Comparison of ENCODE assay signal across 26 cellular contexts in genomic region chr12:11663128-11663527, GRCh38. TPM values are rescaled to one million over a fixed set of nuclear protein-coding genes. Genes with fewer than 3 reads are reported as not detected.
DNase-seq lines count a peak whose midpoint lies in the region; TF ChIP-seq lines count a peak whose summit lies in the region.
"Had no signal": no experiment of that assay in that cellular context is flagged by ENCODE, and none has a peak within 500 bp of the region (broad histone marks: within the 10 kb centered on the region; RNA-seq: fewer than 3 reads in every experiment).

No MANE protein-coding gene starts in this region.

- H3F3A ChIP-seq in Loucy (ENCODE audit: low read depth), result no peaks in the 10 kb centered on the region

- peak overlapping the region; percentile 37 to 90 (median 42) for H3K27ac ChIP-seq in esophagus muscularis mucosa (replicated peaks in 1 of 4)
- H3K27ac ChIP-seq in skeletal muscle tissue (ENCODE audit: low read depth, low read length), result peak overlapping the region; percentile 67
- H3K27ac ChIP-seq: hepatocyte, ovary had no signal

- H3K9ac ChIP-seq in Loucy (ENCODE audit: low read depth, low read length, poor library complexity, severe bottlenecking) (no peak overlapping the region), skeletal muscle tissue (ENCODE audit: low read depth in 1 of 3, low read length in 3 of 3) (peak overlapping the region in 1 of 3 donors; percentile 1)

- peak overlapping the region; percentile 42 for H3K4me2 ChIP-seq in Loucy (ENCODE audit: low read depth, low read length, poor library complexity, severe bottlenecking)
- H3K4me2 ChIP-seq: hepatocyte had no signal

- H3K4me1 Mint-ChIP-seq in CD14-positive monocyte, result peaks cover 92% of the 10 kb centered on the region

- H3K27me3 Mint-ChIP-seq in CD14-positive monocyte (ENCODE audit: low read depth in 3 of 3), result no peaks in the 10 kb centered on the region
- H3K27me3 Mint-ChIP-seq: activated CD8-positive, alpha-beta T cell treated with anti-CD3 and anti-CD28 coated beads for 36 hours; CD4-positive, CD25-positive, alpha-beta regulatory T cell; naive thymus-derived CD8-positive, alpha-beta T cell; stimulated activated naive CD8-positive, alpha-beta T cell treated with anti-CD3 and anti-CD28 coated beads, Interleukin-15, Interleukin-2, amounts not matched to agents 100 ng/mL and 50 ng/mL, for 24 hours had no signal

- no peak for DNase-seq in esophagus muscularis mucosa (ENCODE audit: extremely low spot score)
- DNase-seq in medulla oblongata (ENCODE audit: extremely low spot score), result peak; percentile 63
- DNase-seq in cortex of kidney (lab: John Stamatoyannopoulos, UW), result no peak
- DNase-seq in kidney tubule cell (ENCODE audit: low spot score), result no peak
- DNase-seq in CD14-positive monocyte (ENCODE audit: low spot score), result no peak
- DNase-seq in NCI-H526 treated with DMSO at 0.1 percent for 48 hours (lab: John Stamatoyannopoulos, UW), result no peak
- DNase-seq: ACHN; activated CD4-positive, CD25-positive, alpha-beta regulatory T cell; activated naive CD4-positive, alpha-beta T cell treated with anti-CD3 and anti-CD28 coated beads, Interleukin-2, amount 50 U/mL, for 16 hours; activated T-cell treated with anti-CD3 and anti-CD28 coated beads, Interleukin-2, amount 50 U/mL, for 1 hour; CD4-positive, CD25-positive, alpha-beta regulatory T cell; Karpas-422; naive thymus-derived CD8-positive, alpha-beta T cell; NCI-H1092 treated with DMSO at 0.1 percent for 48 hours; NCI-H2081; NCI-H446 treated with DMSO at 0.1 percent for 48 hours; NK-92 treated with Interleukin-12 subunit alpha and Interleukin-12 subunit beta, amount 100 ng/mL, for 24 hours; ovary; Peyer's patch; small intestine; stimulated activated CD4-positive, alpha-beta T cell treated with anti-CD3 and anti-CD28 coated beads, Interleukin-2, amount 100 ng/mL, for 48 hours had no signal

- H2AFZ ChIP-seq in Loucy (ENCODE audit: low read length), result no peak overlapping the region
- H2AFZ ChIP-seq: hepatocyte had no signal

- no peak for TF ChIP-seq CTCF in Loucy (conservative IDR thresholded peaks at IDR 0.05; ENCODE audit: low read length)
- TF ChIP-seq CTCF in esophagus muscularis mucosa (IDR thresholded peaks at IDR 0.05), result peak in 1 of 3 experiments; percentile 10
- no peak for TF ChIP-seq CTCF in CD14-positive monocyte (IDR thresholded peaks at IDR 0.05)

- peaks cover 37% of the 10 kb centered on the region; the same call in 1 of the 2 replicates for H3K36me3 ChIP-seq in Loucy (ENCODE audit: insufficient read depth, low read length)
- H3K36me3 ChIP-seq in esophagus muscularis mucosa, result no peaks in the 10 kb centered on the region
- no peaks in the 10 kb centered on the region for H3K36me3 ChIP-seq in skeletal muscle tissue (ENCODE audit: control insufficient read depth in 3 of 3, insufficient read depth in 3 of 3, low read length in 3 of 3)
- H3K36me3 ChIP-seq: ovary, Peyer's patch had no signal

- peak overlapping the region in 3 of 7 donors; percentile 1 to 49 (median 18) for H3K27ac Mint-ChIP-seq in CD14-positive monocyte
- H3K27ac Mint-ChIP-seq: activated CD8-positive, alpha-beta T cell treated with anti-CD3 and anti-CD28 coated beads for 36 hours; stimulated activated naive CD8-positive, alpha-beta T cell treated with anti-CD3 and anti-CD28 coated beads, Interleukin-15, Interleukin-2, amounts not matched to agents 100 ng/mL and 50 ng/mL, for 24 hours had no signal

- peaks cover 81% of the 10 kb centered on the region for H4K20me1 ChIP-seq in Loucy (ENCODE audit: insufficient read depth, low read length, poor library complexity, severe bottlenecking)

- H3K9me3 Mint-ChIP-seq in CD14-positive monocyte, result no peaks in the 10 kb centered on the region
- H3K9me3 Mint-ChIP-seq: activated CD8-positive, alpha-beta T cell treated with anti-CD3 and anti-CD28 coated beads for 36 hours; stimulated activated naive CD8-positive, alpha-beta T cell treated with anti-CD3 and anti-CD28 coated beads, Interleukin-15, Interleukin-2, amounts not matched to agents 100 ng/mL and 50 ng/mL, for 24 hours had no signal

- peaks cover 39 to 54% of the 10 kb centered on the region in 2 donors for H3K36me3 Mint-ChIP-seq in CD14-positive monocyte

- H3K27me3 ChIP-seq in Loucy (ENCODE audit: insufficient read depth, low read length, poor library complexity, severe bottlenecking) (no peaks in the 10 kb centered on the region), esophagus muscularis mucosa (no peaks in the 10 kb centered on the region), skeletal muscle tissue (ENCODE audit: control insufficient read depth in 3 of 3, insufficient read depth in 3 of 3, low read length in 3 of 3) (no peaks in the 10 kb centered on the region)
- H3K27me3 ChIP-seq: hepatocyte, ovary, Peyer's patch had no signal

- TF ChIP-seq POLR2A in esophagus muscularis mucosa (IDR thresholded peaks at IDR 0.05; ENCODE audit: low read depth), result no peak

- H3K4me3 ChIP-seq in Loucy (ENCODE audit: low read length, poor library complexity, severe bottlenecking), result no peak overlapping the region
- no peak overlapping the region for H3K4me3 ChIP-seq in esophagus muscularis mucosa
- no peak overlapping the region for H3K4me3 ChIP-seq in skeletal muscle tissue (ENCODE audit: low read length in 3 of 3)
- H3K4me3 ChIP-seq: hepatocyte, ovary, Peyer's patch had no signal

- TF ChIP-seq EP300 in esophagus muscularis mucosa (IDR thresholded peaks at IDR 0.05), result no peak

- WGBS in esophagus muscularis mucosa, result 44% methylated on average over 6 of the region's 7 CpGs

- H3K9me3 ChIP-seq in Loucy (ENCODE audit: insufficient read depth, low read depth, low read length), result no peaks in the 10 kb centered on the region
- H3K9me3 ChIP-seq in esophagus muscularis mucosa, result no peaks in the 10 kb centered on the region
- H3K9me3 ChIP-seq in skeletal muscle tissue (ENCODE audit: control insufficient read depth in 3 of 3, low read length in 3 of 3), result no peaks in the 10 kb centered on the region
- H3K9me3 ChIP-seq: ovary, Peyer's patch had no signal

- no peak overlapping the region for H3K4me3 Mint-ChIP-seq in CD14-positive monocyte
- H3K4me3 Mint-ChIP-seq: activated CD8-positive, alpha-beta T cell treated with anti-CD3 and anti-CD28 coated beads for 36 hours; CD4-positive, CD25-positive, alpha-beta regulatory T cell; naive thymus-derived CD8-positive, alpha-beta T cell; stimulated activated naive CD8-positive, alpha-beta T cell treated with anti-CD3 and anti-CD28 coated beads, Interleukin-15, Interleukin-2, amounts not matched to agents 100 ng/mL and 50 ng/mL, for 24 hours had no signal

- H3K4me1 ChIP-seq in Loucy (ENCODE audit: insufficient read depth, low read length, poor library complexity, severe bottlenecking) (peaks cover 27% of the 10 kb centered on the region), esophagus muscularis mucosa (peaks cover 55 to 94% (median 82%) of the 10 kb centered on the region in 4 donors), skeletal muscle tissue (ENCODE audit: control insufficient read depth in 3 of 3, insufficient read depth in 3 of 3, low read length in 3 of 3) (peaks cover 35 to 56% (median 42%) of the 10 kb centered on the region in 3 donors)

- H3K79me2 ChIP-seq in Loucy (ENCODE audit: insufficient read depth, low read length), result peaks cover 100% of the 10 kb centered on the region

- intact Hi-C loops in esophagus muscularis mucosa (cut with DNase I) (no loop called here), CD14-positive monocyte (cut with micrococcal nuclease) (no loop called here)

- H3K9me2 ChIP-seq in Loucy (replicated peaks; ENCODE audit: low read depth, low read length), result no peaks in the 10 kb centered on the region

RNA-seq across cellular contexts. Expression of gene ETV6, which starts 13.7 kb away (rescaled TPM):
- total RNA-seq in esophagus muscularis mucosa (10 to 100 TPM; 22.4 to 29.6 (median 25.3) TPM), skeletal muscle tissue (4.2 TPM)
- 10 to 100 TPM in 1 of 2 donors, 1 to 10 TPM in 1; 6.8 to 11.7 TPM for polyA plus RNA-seq in CD14-positive monocyte
